ENCODE assay signal across 7 cellular contexts in genomic region chr9:5438301-5439162, GRCh38. TPM values are rescaled to one million over a fixed set of nuclear protein-coding genes. Genes with fewer than 3 reads are reported as not detected.
DNase-seq lines count a peak whose midpoint lies in the region; ATAC-seq and TF ChIP-seq lines count a peak whose summit lies in the region.

No MANE protein-coding gene starts in this region.

- ATAC-seq in GM18868 (IDR thresholded peaks at IDR 0.05; ENCODE audit: unreplicated experiment) (peak; percentile 79), HG02870 (IDR thresholded peaks at IDR 0.05; ENCODE audit: unreplicated experiment) (peak; percentile 56)

- H4K5ac ChIP-seq in mesendoderm (ENCODE audit: low read length): peak overlapping the region; percentile 26

- H3K79me1 ChIP-seq in mesendoderm (ENCODE audit: low read length): no peaks in the 10 kb centered on the region

- H3K9ac ChIP-seq in mesendoderm (ENCODE audit: low read length): peak overlapping the region; percentile 57

- H3K79me2 ChIP-seq in mesendoderm (ENCODE audit: control insufficient read depth, insufficient read depth, low read length): no peaks in the 10 kb centered on the region

- H3K36me3 ChIP-seq in SJSA1 (peaks cover 13% of the 10 kb centered on the region), mesendoderm (ENCODE audit: control insufficient read depth, insufficient read depth, low read length) (peaks cover 2% of the 10 kb centered on the region)

- H3K18ac ChIP-seq in mesendoderm (ENCODE audit: low read length): no peak overlapping the region

- H3K4me1 ChIP-seq in SJSA1 (replicated peaks): peaks cover 17% of the 10 kb centered on the region
- H3K4me1 ChIP-seq in mesendoderm (ENCODE audit: control insufficient read depth, low read depth, low read length): peaks cover 5% of the 10 kb centered on the region

- no peak for TF ChIP-seq CTCF in cardiac fibroblast (IDR thresholded peaks at IDR 0.05; ENCODE audit: low read depth, low read length)

- H3K4ac ChIP-seq in mesendoderm (ENCODE audit: low read depth, low read length): no peak overlapping the region

- H4K8ac ChIP-seq in mesendoderm (ENCODE audit: low read depth, low read length): peak overlapping the region; percentile 1

- no peak overlapping the region for H2BK15ac ChIP-seq in mesendoderm (replicated peaks; ENCODE audit: low read depth)

- no CpG with 5 or more reads among the region's 21 CpGs for WGBS in mesendoderm (ENCODE audit: extremely low coverage, insufficient coverage, low lambda C conversion rate)

- peak overlapping the region; percentile 77 for H3K56ac ChIP-seq in mesendoderm (ENCODE audit: low read length)

- H2BK5ac ChIP-seq in mesendoderm (ENCODE audit: low read length): no peak overlapping the region

- peak overlapping the region; percentile 4 for H2AK5ac ChIP-seq in mesendoderm (ENCODE audit: low read length)

- no peak overlapping the region for H3K23ac ChIP-seq in mesendoderm (ENCODE audit: low read length)

- H3K27me3 ChIP-seq in SJSA1 (replicated peaks) (no peaks in the 10 kb centered on the region), mesendoderm (ENCODE audit: insufficient read depth, low read length, poor library complexity) (no peaks in the 10 kb centered on the region)

- peak overlapping the region; percentile 17 for H3K4me2 ChIP-seq in mesendoderm (ENCODE audit: low read length)

- H3K9me3 ChIP-seq in SJSA1 (replicated peaks): no peaks in the 10 kb centered on the region

- H2BK120ac ChIP-seq in mesendoderm (ENCODE audit: low read depth, low read length): no peak overlapping the region

- H3K27ac ChIP-seq in SJSA1: peak overlapping the region; percentile 91
- H3K27ac ChIP-seq in mesendoderm (ENCODE audit: low read depth, low read length): no peak overlapping the region
- H3K27ac ChIP-seq in temporal lobe (ENCODE audit: low read depth, low read length): peak overlapping the region; percentile 84

- peak in 1 of 2 experiments; percentile 49 for DNase-seq in SJSA1 (ENCODE audit: low read depth in 1 of 2, low spot score in 2 of 2)
- peak; percentile 41 to 59 for DNase-seq in cardiac fibroblast (ENCODE audit: low read depth in 2 of 2)
- no peak for DNase-seq in mesendoderm
- DNase-seq in HuH-7.5 (ENCODE audit: low spot score): no peak

- H3K4me3 ChIP-seq in SJSA1 (peak overlapping the region; percentile 65), cardiac fibroblast (replicated peaks in 1 of 2; ENCODE audit: low read depth in 2 of 2, low read length in 2 of 2) (peak overlapping the region; percentile 69 to 81), mesendoderm (ENCODE audit: low read length) (no peak overlapping the region)

RNA-seq across cellular contexts. Expression of gene PLGRKT, which starts 0.8 kb away (rescaled TPM):
- total RNA-seq in SJSA1 (2014; rRNA removed; shearing (Covaris generic)): 20.9 and 31.2 TPM in 2 replicates
- polyA plus RNA-seq in mesendoderm (2013, experiment 1 of 2): 18.5 TPM
- polyA plus RNA-seq in mesendoderm (2013, experiment 2 of 2): 20.4 TPM
- 16.5 TPM for total RNA-seq in temporal lobe

RNA-seq across cellular contexts. Expression of gene CD274, which starts 11.8 kb away (rescaled TPM):
- 6.2 and 8.0 TPM in 2 replicates for total RNA-seq in SJSA1 (2014; rRNA removed; shearing (Covaris generic))
- polyA plus RNA-seq in mesendoderm (2013, experiment 1 of 2): 0.27 TPM
- polyA plus RNA-seq in mesendoderm (2013, experiment 2 of 2): 0.15 TPM
- 0.49 TPM for total RNA-seq in temporal lobe

Comparison
In these comparisons a context has a peak if more than half of its experiments do, and no peak if none do; other contexts are left out.
1. DNase-seq: peak in cardiac fibroblast (2 of 2); none in mesendoderm (single experiment) and HuH-7.5 (single experiment).